ENCODE assay signal across 8 cellular contexts in genomic region chr16:71610936-71611871, GRCh38. TPM values are rescaled to one million over a fixed set of nuclear protein-coding genes. Genes with fewer than 3 reads are reported as not detected.
DNase-seq lines count a peak whose midpoint lies in the region; ATAC-seq and TF ChIP-seq lines count a peak whose summit lies in the region.

No MANE protein-coding gene starts in this region.

- no peak overlapping the region for H3K18ac ChIP-seq in neuronal stem cell (ENCODE audit: low read length)

- H3K4me3 ChIP-seq in A673 (ENCODE audit: low read depth, low read length, poor library complexity, severe bottlenecking) (no peak overlapping the region), OCI-LY3 (ENCODE audit: low read length) (peak overlapping the region; percentile 69), fibroblast of lung (replicated peaks in 1 of 4; ENCODE audit: control extremely low read depth in 1 of 4, insufficient read depth in 1 of 4, low read depth in 3 of 4, low read length in 4 of 4) (peak overlapping the region in 1 of 4 experiments; percentile 6), neuronal stem cell (ENCODE audit: low read length in 2 of 2) (no peak overlapping the region)

- H3K27ac ChIP-seq in A673 (ENCODE audit: low read depth, low read length, poor library complexity, severe bottlenecking) (no peak overlapping the region), OCI-LY3 (ENCODE audit: low read length) (no peak overlapping the region), fibroblast of lung (ENCODE audit: insufficient read depth, low read length) (no peak overlapping the region), neuronal stem cell (replicated peaks; ENCODE audit: low read length) (no peak overlapping the region)

- no peak overlapping the region for H4K91ac ChIP-seq in neuronal stem cell (ENCODE audit: low read depth, low read length, poor library complexity)

- no peak overlapping the region for H2BK12ac ChIP-seq in neuronal stem cell (ENCODE audit: low read length)

- no peaks in the 10 kb centered on the region for H4K20me1 ChIP-seq in OCI-LY3 (ENCODE audit: insufficient read depth, low read length)
- no peaks in the 10 kb centered on the region for H4K20me1 ChIP-seq in fibroblast of lung (ENCODE audit: control insufficient read depth, extremely low read depth, insufficient read depth, low read length)

- peak overlapping the region; percentile 84 for H3K4me2 ChIP-seq in OCI-LY3 (ENCODE audit: low read length)
- H3K4me2 ChIP-seq in fibroblast of lung (ENCODE audit: extremely low read depth, insufficient read depth, low read length) = no peak overlapping the region
- H3K4me2 ChIP-seq in neuronal stem cell (ENCODE audit: insufficient read depth, low read length, poor library complexity, severe bottlenecking) = no peak overlapping the region

- H3K4ac ChIP-seq in neuronal stem cell (ENCODE audit: low read length) = no peak overlapping the region

- H2BK120ac ChIP-seq in neuronal stem cell (ENCODE audit: low read depth, low read length) = no peak overlapping the region

- H3K79me1 ChIP-seq in neuronal stem cell (ENCODE audit: low read depth, low read length) = no peaks in the 10 kb centered on the region

- no CpG with 5 or more reads among the region's 19 CpGs for WGBS in neuronal stem cell (ENCODE audit: extremely low coverage in 2 of 2, insufficient read length in 2 of 2, insufficient replicate concordance in 1 of 2), 2 donors

- H3K9ac ChIP-seq in OCI-LY3 (ENCODE audit: low read length) = peak overlapping the region; percentile 42
- no peak overlapping the region for H3K9ac ChIP-seq in fibroblast of lung (ENCODE audit: insufficient read depth, low read length)
- no peak overlapping the region for H3K9ac ChIP-seq in neuronal stem cell (ENCODE audit: low read depth, low read length, poor library complexity)

- DNase-seq in A673 (ENCODE audit: low spot score) = peak; percentile 81
- peak; percentile 82 for DNase-seq in activated T-cell treated with anti-CD3 and anti-CD28 coated beads, Interleukin-2, amount 50 U/mL, for 1 hour
- DNase-seq in fibroblast of lung (ENCODE audit: low read depth in 2 of 2) = peak; percentile 39 to 43
- peak; percentile 65 for DNase-seq in neuronal stem cell (ENCODE audit: low spot score)
- peak; percentile 20 for DNase-seq in stromal cell of bone marrow (ENCODE audit: low read depth)

- H3K79me2 ChIP-seq in OCI-LY3 (ENCODE audit: low read length) (no peaks in the 10 kb centered on the region), fibroblast of lung (ENCODE audit: control insufficient read depth, insufficient read depth, low read length) (no peaks in the 10 kb centered on the region)

- no TSS peak for BruUV-seq in A673 (replicated peaks; lab: Mats Ljungman, UMichigan)

- H2AFZ ChIP-seq in OCI-LY3 (ENCODE audit: low read depth, low read length) = peak overlapping the region; percentile 98
- no peak overlapping the region for H2AFZ ChIP-seq in fibroblast of lung (ENCODE audit: low read length)
- peak overlapping the region; percentile 71 for H2AFZ ChIP-seq in neuronal stem cell (ENCODE audit: low read length)

- no peaks in the 10 kb centered on the region for H3K36me3 ChIP-seq in A673 (ENCODE audit: insufficient read depth, low read length, poor library complexity, severe bottlenecking)
- H3K36me3 ChIP-seq in OCI-LY3 (replicated peaks; ENCODE audit: low read depth, low read length) = no peaks in the 10 kb centered on the region
- no peaks in the 10 kb centered on the region for H3K36me3 ChIP-seq in fibroblast of lung (ENCODE audit: control insufficient read depth, insufficient read depth, low read length)
- H3K36me3 ChIP-seq in neuronal stem cell (replicated peaks in 1 of 2; ENCODE audit: control insufficient read depth in 2 of 2, insufficient read depth in 2 of 2, low read length in 2 of 2) = no peaks in the 10 kb centered on the region

- POLR2A ChIA-PET in A673 (lab: Charles Lee; ENCODE audit: low non-redundant PET) = interaction anchor here (0.6 kb wide), 1 partner anchor 115 kb away, joined by 3 read pairs; no protein-coding TSS in a partner anchor

- no peak overlapping the region for H4K8ac ChIP-seq in neuronal stem cell (ENCODE audit: low read depth, low read length)

- H3K27me3 ChIP-seq in A673 (replicated peaks; ENCODE audit: insufficient read depth, low read depth, low read length, poor library complexity) (no peaks in the 10 kb centered on the region), OCI-LY3 (ENCODE audit: low read depth, low read length) (no peaks in the 10 kb centered on the region), fibroblast of lung (ENCODE audit: control insufficient read depth, insufficient read depth, low read length) (no peaks in the 10 kb centered on the region), neuronal stem cell (ENCODE audit: control insufficient read depth in 3 of 3, insufficient read depth in 3 of 3, low read depth in 1 of 3, low read length in 3 of 3) (peaks cover 0 to 7% (median 0%) of the 10 kb centered on the region in 3 experiments)

- no peak overlapping the region for H2BK5ac ChIP-seq in neuronal stem cell (ENCODE audit: low read length)

- H2AK5ac ChIP-seq in neuronal stem cell (ENCODE audit: low read depth, low read length) = no peak overlapping the region

- no peak overlapping the region for H3K23ac ChIP-seq in neuronal stem cell (ENCODE audit: low read depth, low read length, poor library complexity)

- no peak overlapping the region for H2BK15ac ChIP-seq in neuronal stem cell (ENCODE audit: low read length)

- peak; percentile 92 for TF ChIP-seq CTCF in A673 (conservative IDR thresholded peaks at IDR 0.05; ENCODE audit: low read depth, low read length)
- TF ChIP-seq CTCF in OCI-LY3 (IDR thresholded peaks at IDR 0.05; ENCODE audit: low read depth, low read length) = peak; percentile 60
- TF ChIP-seq CTCF in fibroblast of lung (conservative IDR thresholded peaks at IDR 0.05 in 1 of 2, IDR thresholded peaks at IDR 0.05 in 1 of 2; ENCODE audit: low read depth in 1 of 2, low read length in 2 of 2) = peak; percentile 58 to 90

- intact Hi-C loops in A673 (cut with micrococcal nuclease; ENCODE audit: unreplicated experiment) = loop anchor here (5.0 kb wide), 2 partner anchors 39 to 199 kb away; no protein-coding TSS in a partner anchor

- CTCF ChIA-PET in A673 (lab: Charles Lee) = interaction anchor here (0.5 to 2.1 kb wide), 10 partner anchors 11 to 1092 kb away, joined by 3 to 16 read pairs (median 4); no protein-coding TSS in a partner anchor

- H3K14ac ChIP-seq in neuronal stem cell (ENCODE audit: low read length) = no peak overlapping the region

- H3K4me1 ChIP-seq in A673 (ENCODE audit: insufficient read depth, low read length, poor library complexity, severe bottlenecking) (no peaks in the 10 kb centered on the region), OCI-LY3 (ENCODE audit: low read length) (peaks cover 50% of the 10 kb centered on the region), fibroblast of lung (ENCODE audit: control insufficient read depth, extremely low read depth, insufficient read depth, low read length) (no peaks in the 10 kb centered on the region), neuronal stem cell (ENCODE audit: control insufficient read depth in 2 of 2, insufficient read depth in 1 of 2, low read depth in 1 of 2, low read length in 2 of 2) (no peaks in the 10 kb centered on the region)

- H3K9me3 ChIP-seq in A673 (ENCODE audit: low read depth, low read length, poor library complexity, severe bottlenecking) = no peaks in the 10 kb centered on the region
- H3K9me3 ChIP-seq in OCI-LY3 (ENCODE audit: insufficient read depth, low read length) = no peaks in the 10 kb centered on the region
- H3K9me3 ChIP-seq in fibroblast of lung (ENCODE audit: control insufficient read depth, insufficient read depth, low read depth, low read length) = no peaks in the 10 kb centered on the region
- H3K9me3 ChIP-seq in neuronal stem cell (replicated peaks in 1 of 2; ENCODE audit: control insufficient read depth in 2 of 2, insufficient read depth in 1 of 2, low read depth in 1 of 2, low read length in 2 of 2) = no peaks in the 10 kb centered on the region

- ATAC-seq in GM18511 (IDR thresholded peaks at IDR 0.05; ENCODE audit: unreplicated experiment) (peak; percentile 62), HG03565 (IDR thresholded peaks at IDR 0.05; ENCODE audit: unreplicated experiment) (peak; percentile 39)

RNA-seq across cellular contexts. Expression of gene MARVELD3, which starts 14.8 kb away (rescaled TPM):
- total RNA-seq in A673 (2021) = 1.4 and 1.5 TPM in 2 replicates
- total RNA-seq in fibroblast of lung = not detected in 2 replicates
- not detected in 2 replicates for polyA plus RNA-seq in fibroblast of lung
- not detected in 2 replicates for polyA plus RNA-seq in fibroblast of lung (2012)
- polyA minus RNA-seq in fibroblast of lung (ENCODE audit: low replicate concordance) = not detected in 2 replicates
- polyA plus RNA-seq in neuronal stem cell (2013, experiment 1 of 2) = 0.04 TPM
- 0.10 TPM for polyA plus RNA-seq in neuronal stem cell (2013, experiment 2 of 2)

RNA-seq across cellular contexts. Expression of gene TAT, which starts 34.3 kb away (rescaled TPM):
- total RNA-seq in A673 (2021) (not detected in 2 replicates), fibroblast of lung (not detected in 2 replicates)
- polyA plus RNA-seq in fibroblast of lung = not detected in 2 replicates
- polyA plus RNA-seq in fibroblast of lung (2012) = 0.07 TPM in 1 of 2 replicates, not detected in the other
- not detected in 2 replicates for polyA minus RNA-seq in fibroblast of lung (ENCODE audit: low replicate concordance)
- polyA plus RNA-seq in neuronal stem cell (2013, experiment 1 of 2) = 0.03 TPM
- not detected for polyA plus RNA-seq in neuronal stem cell (2013, experiment 2 of 2)

Comparison
In these comparisons a context has a peak if more than half of its experiments do, and no peak if none do; other contexts are left out.
1. DNase-seq: peak in every context shown above with its lines; median percentile 82 in activated T-cell treated with anti-CD3 and anti-CD28 coated beads, Interleukin-2, amount 50 U/mL, for 1 hour; 81 in A673; 65 in neuronal stem cell; 41 in fibroblast of lung; 20 in stromal cell of bone marrow.